In genomic region chr1:248786106-248786665, GRCh38 we compare ENCODE assay signal across 12 cellular contexts. TPM values are rescaled to one million over a fixed set of nuclear protein-coding genes. Genes with fewer than 3 reads are reported as not detected.
DNase-seq lines count a peak whose midpoint lies in the region; ATAC-seq and FAIRE-seq lines count a peak whose summit lies in the region.
"Had no signal": no experiment of that assay in that cellular context is flagged by ENCODE, and none has a peak within 500 bp of the region (broad histone marks: within the 10 kb centered on the region; RNA-seq: fewer than 3 reads in every experiment).

No MANE protein-coding gene starts in this region.

- in situ Hi-C loops in KBM-7 (cut with MboI; ENCODE audit: low pct_unique_long_range_greater_than_20kb, low sequenced_read_pairs) = no loop called here

- no peak overlapping the region for H3K27ac ChIP-seq in small intestine (ENCODE audit: low read depth in 1 of 2, low read length in 1 of 2)
- H3K27ac ChIP-seq: 22Rv1, ovary had no signal

- ATAC-seq in HG02885 (IDR thresholded peaks at IDR 0.05; ENCODE audit: poor library complexity, unreplicated experiment) = peak; percentile 90

- WGBS in small intestine, 3 donors = 58 to 68% (median 60%) methylated on average over 5 of the region's 5 CpGs

- no peaks in the 10 kb centered on the region for H3K27me3 ChIP-seq in small intestine (ENCODE audit: control insufficient read depth in 2 of 2, insufficient read depth in 2 of 2, low read length in 2 of 2)
- H3K27me3 ChIP-seq: ovary had no signal

- H3K4me3 ChIP-seq in small intestine (ENCODE audit: low read depth in 1 of 2, low read length in 2 of 2) = no peak overlapping the region
- H3K4me3 ChIP-seq: ovary had no signal

- H3K4me1 ChIP-seq in small intestine (ENCODE audit: control insufficient read depth in 2 of 2, insufficient read depth in 1 of 2, low read depth in 1 of 2, low read length in 1 of 2) = peaks cover 2 to 15% of the 10 kb centered on the region in 2 donors

- FAIRE-seq in small intestine (lab: Jason Lieb, UNC) = no peak

- DNase-seq in DMS153 (lab: John Stamatoyannopoulos, UW) (peak; percentile 27), DMS153 treated with DMSO at 0.1 percent for 48 hours (lab: John Stamatoyannopoulos, UW; ENCODE audit: unreplicated experiment) (no peak), NCI-H748 treated with DMSO at 0.1 percent for 48 hours (lab: John Stamatoyannopoulos, UW) (peak; percentile 22), small intestine (peak; percentile 46), cortex of kidney (lab: John Stamatoyannopoulos, UW) (no peak), KBM-7 (no peak), NCI-H526 treated with DMSO at 0.1 percent for 48 hours (lab: John Stamatoyannopoulos, UW) (no peak)
- DNase-seq: activated naive CD4-positive, alpha-beta T cell; NCI-H1694 treated with DMSO at 0.1 percent for 48 hours; ovary had no signal

- H3K9me3 ChIP-seq in small intestine (ENCODE audit: control insufficient read depth, low read depth) = no peaks in the 10 kb centered on the region
- H3K9me3 ChIP-seq: ovary had no signal

- no peaks in the 10 kb centered on the region for H3K36me3 ChIP-seq in small intestine (ENCODE audit: control insufficient read depth in 2 of 2, insufficient read depth in 2 of 2, low read length in 2 of 2)
- H3K36me3 ChIP-seq: ovary had no signal

RNA-seq across cellular contexts. Expression of gene LYPD8, which starts 30.6 kb away (rescaled TPM):
- 1 to 10 TPM in 1 of 3 donors, under 1 TPM in 1, not detected in 1; 0.81 to 3.4 TPM for polyA plus RNA-seq in small intestine
- polyA plus RNA-seq: ovary had no signal

RNA-seq across cellular contexts. Expression of gene SH3BP5L, which starts 39.5 kb away (rescaled TPM):
- polyA plus RNA-seq in small intestine = 10 to 100 TPM; 19.1 to 38.0 (median 27.3) TPM

RNA-seq across cellular contexts. Expression of gene ZNF672, which starts 51.8 kb away (rescaled TPM):
- polyA plus RNA-seq in small intestine = 10 to 100 TPM; 17.2 to 25.7 (median 20.8) TPM

Comparison
In these comparisons a context has a peak if more than half of its experiments do, and no peak if none do; other contexts are left out.
1. DNase-seq: peak in DMS153 (single experiment), NCI-H748 treated with DMSO at 0.1 percent for 48 hours (single experiment) and small intestine (single experiment); none in DMS153 treated with DMSO at 0.1 percent for 48 hours (single experiment), cortex of kidney (single experiment), KBM-7 (single experiment) and NCI-H526 treated with DMSO at 0.1 percent for 48 hours (single experiment).